Comparison of ENCODE assay signal across 16 cellular contexts in genomic region chr2:104752504-104752903, GRCh38.
"Had no signal": no experiment of that assay in that cellular context is flagged by ENCODE, and none has a peak within 500 bp of the region (broad histone marks: within the 10 kb centered on the region; RNA-seq: fewer than 3 reads in every experiment).

No MANE protein-coding gene starts in this region.

- H3K27me3 ChIP-seq: foreskin keratinocyte, hepatocyte, pancreas had no signal

- FAIRE-seq: endothelial cell of umbilical vein, pancreas, small intestine, urothelium cell line had no signal

- H3K36me3 ChIP-seq: pancreas had no signal

- H3K9me3 ChIP-seq: pancreas had no signal

- H3K4me2 ChIP-seq: hepatocyte had no signal

- ATAC-seq: foreskin keratinocyte, left colon, pancreas, right cardiac atrium had no signal

- DNase-seq: effector CD4-positive, alpha-beta T cell; endodermal cell; erythroblast; foreskin keratinocyte; left colon; mesendoderm; naive B cell; occipital lobe; pancreas; right cardiac atrium; small intestine; stimulated activated CD4-positive, alpha-beta T cell treated with anti-CD3 and anti-CD28 coated beads, Interleukin-12 subunit alpha, Interleukin-12 subunit beta, amount 100 ng/mL, for 4 hours; stimulated activated naive CD4-positive, alpha-beta T cell treated with Interleukin-2 at 50 U/mL for 16 hours had no signal

- H3K27ac ChIP-seq: foreskin keratinocyte, hepatocyte, pancreas had no signal

- H2AFZ ChIP-seq: hepatocyte had no signal

- H3K4me1 ChIP-seq: foreskin keratinocyte, pancreas had no signal

- H3K4me3 ChIP-seq: hepatocyte, pancreas had no signal

- H3K79me2 ChIP-seq: hepatocyte had no signal
